In genomic region chr1:236287757-236288619, GRCh38 we compare ENCODE assay signal across 12 cellular contexts. TPM values are rescaled to one million over a fixed set of nuclear protein-coding genes. Genes with fewer than 3 reads are reported as not detected.
DNase-seq lines count a peak whose midpoint lies in the region; ATAC-seq and TF ChIP-seq lines count a peak whose summit lies in the region.
"Had no signal": no experiment of that assay in that cellular context is flagged by ENCODE, and none has a peak within 500 bp of the region (broad histone marks: within the 10 kb centered on the region; RNA-seq: fewer than 3 reads in every experiment).

No MANE protein-coding gene starts in this region.

- peaks cover 0 to 4% of the 10 kb centered on the region in 2 experiments; a peak in 1 of 5 replicates for H3K9me3 Mint-ChIP-seq in H9

- no peak overlapping the region for H2AFZ ChIP-seq in H9 (ENCODE audit: low read length)

- H3K27ac ChIP-seq in H9 (ENCODE audit: insufficient read length, low read depth, low read length) (no peak overlapping the region), right atrium auricular region (no peak overlapping the region)
- H3K27ac ChIP-seq: BLaER1, neutrophil, SJSA1 had no signal

- H3K14ac ChIP-seq in H9 (ENCODE audit: insufficient read depth, low read length): no peak overlapping the region

- H3K27me3 ChIP-seq in H9 (ENCODE audit: insufficient read depth, low read length) (no peaks in the 10 kb centered on the region), right atrium auricular region (no peaks in the 10 kb centered on the region)
- H3K27me3 ChIP-seq: BLaER1 had no signal

- H4K5ac ChIP-seq in H9 (ENCODE audit: insufficient read length, low read depth, low read length): no peak overlapping the region

- H3K56ac ChIP-seq in H9 (ENCODE audit: insufficient read length, low read depth, low read length): no peak overlapping the region

- no peak overlapping the region for H2BK5ac ChIP-seq in H9 (ENCODE audit: insufficient read length, low read length)

- H3K9me3 ChIP-seq in H9 (ENCODE audit: control insufficient read depth, low read depth, low read length) (no peaks in the 10 kb centered on the region), right atrium auricular region (no peaks in the 10 kb centered on the region)
- H3K9me3 ChIP-seq: neutrophil, SJSA1 had no signal

- ATAC-seq in HG03378 (IDR thresholded peaks at IDR 0.05; ENCODE audit: unreplicated experiment): no peak
- no peak for ATAC-seq in GM21515 (IDR thresholded peaks at IDR 0.05; ENCODE audit: unreplicated experiment)

- H3K27ac Mint-ChIP-seq in H9: peak overlapping the region in 1 of 3 experiments; percentile 34; a peak in 1 of 7 replicates

- H3K4me2 ChIP-seq in H9 (ENCODE audit: insufficient read depth, insufficient read length, low read length): no peak overlapping the region

- no peak overlapping the region for H3K23ac ChIP-seq in H9 (ENCODE audit: insufficient read length, low read depth, low read length)

- no peaks in the 10 kb centered on the region for H3K4me1 ChIP-seq in H9 (ENCODE audit: insufficient read depth, low read length)
- no peaks in the 10 kb centered on the region for H3K4me1 ChIP-seq in right atrium auricular region
- H3K4me1 ChIP-seq: SJSA1 had no signal

- no peaks in the 10 kb centered on the region for H3K79me2 ChIP-seq in H9 (ENCODE audit: insufficient read depth, low read length)

- WGBS in H9 (ENCODE audit: extremely low coverage, insufficient read length, low lambda C conversion rate): no CpG with 5 or more reads among the region's 22 CpGs

- no peak overlapping the region for H2BK15ac ChIP-seq in H9 (ENCODE audit: low read depth, low read length)

- no peak overlapping the region for H2BK120ac ChIP-seq in H9 (ENCODE audit: low read depth, low read length, poor library complexity, severe bottlenecking)

- H3K18ac ChIP-seq in H9 (ENCODE audit: insufficient read length, low read depth, low read length): no peak overlapping the region

- no peak overlapping the region for H3K4me3 Mint-ChIP-seq in H9

- H3K36me3 ChIP-seq in right atrium auricular region: no peaks in the 10 kb centered on the region
- H3K36me3 ChIP-seq: BLaER1, neutrophil, SJSA1 had no signal

- DNase-seq in AG10803 (ENCODE audit: low read depth) (peak; percentile 18), H9 (peak; percentile 84), NCI-H748 (lab: John Stamatoyannopoulos, UW; ENCODE audit: unreplicated experiment) (peak; percentile 96), foreskin fibroblast (peak; percentile 9 to 20), right atrium auricular region (ENCODE audit: low spot score) (no peak), pons (ENCODE audit: low spot score) (no peak)
- DNase-seq: stimulated activated CD4-positive, alpha-beta T cell treated with anti-CD3 and anti-CD28 coated beads, Interleukin-2, amount 100 ng/mL, for 48 hours had no signal

- H3K9ac ChIP-seq in H9 (ENCODE audit: extremely low read depth, insufficient read length, low read length): no peak overlapping the region
- H3K9ac ChIP-seq: BLaER1 had no signal

- no peaks in the 10 kb centered on the region for H3K79me1 ChIP-seq in H9 (ENCODE audit: insufficient read depth, low read depth, low read length, poor library complexity, severe bottlenecking)

- no peak overlapping the region for H2AK5ac ChIP-seq in H9 (ENCODE audit: insufficient read length, low read length)

- peaks cover 15 to 24% of the 10 kb centered on the region in 2 experiments for H3K4me1 Mint-ChIP-seq in H9

- H3K23me2 ChIP-seq in H9 (ENCODE audit: insufficient read length, low read depth, low read length, poor library complexity, severe bottlenecking): no peaks in the 10 kb centered on the region

- H3K36me3 Mint-ChIP-seq in H9 (ENCODE audit: insufficient read depth in 1 of 3, low read depth in 3 of 3): peaks cover 0 to 2% (median 0%) of the 10 kb centered on the region in 3 experiments; a peak in 2 of 7 replicates

- no peak overlapping the region for H4K91ac ChIP-seq in H9 (ENCODE audit: insufficient read length, low read depth, low read length)

- H3K4me3 ChIP-seq in AG10803 (ENCODE audit: low read length) (no peak overlapping the region), foreskin fibroblast (ENCODE audit: low read depth in 1 of 2, low read length in 2 of 2) (no peak overlapping the region), right atrium auricular region (no peak overlapping the region)
- H3K4me3 ChIP-seq: BLaER1, SJSA1 had no signal

- no peak for TF ChIP-seq CTCF in AG10803 (conservative IDR thresholded peaks at IDR 0.05; ENCODE audit: low read length)
- no peak for TF ChIP-seq CTCF in H9 (conservative IDR thresholded peaks at IDR 0.05)
- no peak for TF ChIP-seq CTCF in foreskin fibroblast (IDR thresholded peaks at IDR 0.05; ENCODE audit: low read depth, low read length)
- no peak for TF ChIP-seq CTCF in right atrium auricular region (IDR thresholded peaks at IDR 0.05)

- H3K27me3 Mint-ChIP-seq in H9 (ENCODE audit: low read depth): peaks cover 22% of the 10 kb centered on the region

- no peaks in the 10 kb centered on the region for H4K20me1 ChIP-seq in H9 (ENCODE audit: control insufficient read depth, insufficient read depth, insufficient read length)
- H4K20me1 ChIP-seq: BLaER1 had no signal

- no peak overlapping the region for H3T11ph ChIP-seq in H9 (ENCODE audit: low read length)

- H2BK12ac ChIP-seq in H9 (ENCODE audit: insufficient read length, low read depth, low read length): no peak overlapping the region

- no peak overlapping the region for H2BK20ac ChIP-seq in H9 (ENCODE audit: low read depth, low read length, poor library complexity, severe bottlenecking)

- no peak overlapping the region for H4K8ac ChIP-seq in H9 (replicated peaks; ENCODE audit: insufficient read length, low read depth, low read length)

- no peak overlapping the region for H3K4ac ChIP-seq in H9 (ENCODE audit: low read depth, low read length)

RNA-seq across cellular contexts. Expression of gene ERO1B, which starts 6.2 kb away (rescaled TPM):
- 1.3 and 1.5 TPM in 2 replicates for total RNA-seq in H9 (2021)
- 1 to 10 TPM; 5.0 to 7.6 TPM for total RNA-seq in right atrium auricular region

Comparison
In these comparisons a context has a peak if more than half of its experiments do, and no peak if none do; other contexts are left out.
1. DNase-seq: peak in AG10803 (single experiment), H9 (single experiment), NCI-H748 (single experiment) and foreskin fibroblast (2 of 2); none in right atrium auricular region (single experiment) and pons (single experiment).